Comparison of ENCODE assay signal across 8 cellular contexts in the genomic region with DNA sequence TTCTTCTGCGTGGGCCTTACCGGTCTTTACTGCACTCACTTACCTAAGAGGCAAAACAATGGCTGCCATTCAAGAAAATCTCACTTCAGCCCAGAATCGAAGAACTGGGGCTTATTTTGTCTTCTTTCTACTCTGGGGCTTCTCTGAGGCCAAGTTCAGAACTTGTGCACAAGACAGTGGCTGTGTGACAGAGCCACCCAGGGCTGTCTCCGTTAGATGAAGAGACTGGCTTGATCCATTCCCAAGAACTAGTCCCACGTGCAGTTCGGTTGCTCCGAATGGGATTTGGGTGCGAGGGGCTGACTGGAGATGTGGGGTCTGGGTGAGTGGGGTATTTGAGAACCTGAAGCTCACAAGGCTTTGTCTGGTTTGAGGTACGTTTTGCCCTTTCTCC. TPM values are rescaled to one million over a fixed set of nuclear protein-coding genes. Genes with fewer than 3 reads are reported as not detected.
DNase-seq lines count a peak whose midpoint lies in the region; ATAC-seq, FAIRE-seq and TF ChIP-seq lines count a peak whose summit lies in the region.

No MANE protein-coding gene starts in this region.

- H3K27me3 Mint-ChIP-seq in IgD-negative memory B cell = no peaks in the 10 kb centered on the region

- FAIRE-seq in bronchial epithelial cell (lab: Jason Lieb, UNC) = no peak

- WGBS in right lobe of liver (ENCODE audit: insufficient coverage, low coverage, low lambda C conversion rate, missing lambda C conversion rate) = 15% methylated on average over 8 of the region's 9 CpGs

- no peaks in the 10 kb centered on the region for H3K9me3 Mint-ChIP-seq in IgD-negative memory B cell

- H3K4me1 Mint-ChIP-seq in IgD-negative memory B cell = peaks cover 23 to 27% (median 23%) of the 10 kb centered on the region in 3 donors

- H3K36me3 ChIP-seq in bronchial epithelial cell (ENCODE audit: control insufficient read depth, insufficient read depth, low read length) (no peaks in the 10 kb centered on the region), right lobe of liver (peaks cover 0 to 5% (median 0%) of the 10 kb centered on the region in 4 donors)

- H3K4me1 ChIP-seq in right lobe of liver = peaks cover 0 to 12% (median 3%) of the 10 kb centered on the region in 4 donors

- ATAC-seq in right lobe of liver = peak; percentile 1 to 10 (median 5)

- H3K4me3 ChIP-seq in bronchial epithelial cell (ENCODE audit: low read depth, low read length) = peak overlapping the region; percentile 89
- H3K4me3 ChIP-seq in right lobe of liver = peak overlapping the region; percentile 66 to 90 (median 87)

- peak overlapping the region; percentile 94 to 96 (median 95) for H3K27ac Mint-ChIP-seq in IgD-negative memory B cell

- peak overlapping the region; percentile 89 to 96 (median 94) for H3K4me3 Mint-ChIP-seq in IgD-negative memory B cell

- H3K27me3 ChIP-seq in bronchial epithelial cell (ENCODE audit: control insufficient read depth, insufficient read depth, low read length) = no peaks in the 10 kb centered on the region
- H3K27me3 ChIP-seq in right lobe of liver = no peaks in the 10 kb centered on the region

- no peak for TF ChIP-seq CTCF in bronchial epithelial cell (IDR thresholded peaks at IDR 0.05; ENCODE audit: insufficient read depth, low read length, severe bottlenecking)
- no peak for TF ChIP-seq CTCF in right lobe of liver (IDR thresholded peaks at IDR 0.05)

- intact Hi-C loops in right lobe of liver (cut with DNase I) = loop anchor here in 1 of 2 donors (10.0 kb wide), 1 partner anchor 217 kb away; no protein-coding TSS in a partner anchor

- peaks cover 3% of the 10 kb centered on the region for H3K36me3 Mint-ChIP-seq in IgD-negative memory B cell

- no peaks in the 10 kb centered on the region for H3K9me3 ChIP-seq in right lobe of liver

- DNase-seq in DMS53 (lab: John Stamatoyannopoulos, UW) (peak; percentile 50), bronchial epithelial cell (ENCODE audit: low read depth) (no peak), right lobe of liver (peak in 1 of 3 donors; percentile 26), AG08396 (ENCODE audit: low spot score) (no peak), T-helper 9 cell (no peak)
- no peak for DNase-seq in activated CD4-positive, alpha-beta T cell treated with anti-CD3 and anti-CD28 coated beads, Interleukin-2, amount 50 U/mL, for 1 hour

- no peak for TF ChIP-seq POLR2A in right lobe of liver (IDR thresholded peaks at IDR 0.05)

- H3K27ac ChIP-seq in right lobe of liver = peak overlapping the region; percentile 91 to 96 (median 94)
- H3K27ac ChIP-seq in temporal lobe (ENCODE audit: low read depth, low read length) = peak overlapping the region; percentile 94

RNA-seq across cellular contexts. Expression of gene TCF12, which starts 0.8 kb away (rescaled TPM):
- 58.0 TPM for polyA plus RNA-seq in IgD-negative memory B cell
- total RNA-seq in bronchial epithelial cell (33.2 and 69.3 TPM in 2 replicates), right lobe of liver (10 to 100 TPM; 28.9 to 41.9 (median 35.3) TPM), temporal lobe (110 TPM)
